ENCODE assay signal across 16 cellular contexts in genomic region chr7:113392841-113393540, GRCh38.
"Had no signal": no experiment of that assay in that cellular context is flagged by ENCODE, and none has a peak within 500 bp of the region (broad histone marks: within the 10 kb centered on the region; RNA-seq: fewer than 3 reads in every experiment).

No MANE protein-coding gene starts in this region.

- H3K4me1 Mint-ChIP-seq: activated CD4-positive, alpha-beta T cell treated with anti-CD3 and anti-CD28 coated beads for 36 hours; immature natural killer cell; neural crest cell; stimulated activated naive CD8-positive, alpha-beta T cell treated with anti-CD3 and anti-CD28 coated beads, Interleukin-15, amount 100 ng/mL, for 72 hours had no signal

- H3K36me3 Mint-ChIP-seq: activated CD4-positive, alpha-beta memory T cell treated with anti-CD3 and anti-CD28 coated beads for 36 hours; activated naive CD8-positive, alpha-beta T cell; immature natural killer cell had no signal

- H3K27me3 Mint-ChIP-seq: activated CD4-positive, alpha-beta memory T cell treated with anti-CD3 and anti-CD28 coated beads for 36 hours; stimulated activated naive CD8-positive, alpha-beta T cell treated with anti-CD3 and anti-CD28 coated beads, Interleukin-15, amount 100 ng/mL, for 72 hours had no signal

- H3K4me3 Mint-ChIP-seq: activated CD4-positive, alpha-beta memory T cell treated with anti-CD3 and anti-CD28 coated beads for 36 hours; activated CD4-positive, alpha-beta T cell treated with anti-CD3 and anti-CD28 coated beads for 36 hours; activated naive CD8-positive, alpha-beta T cell; immature natural killer cell; neural crest cell; stimulated activated naive CD8-positive, alpha-beta T cell treated with anti-CD3 and anti-CD28 coated beads, Interleukin-15, amount 100 ng/mL, for 72 hours had no signal

- H3K27ac Mint-ChIP-seq: activated CD4-positive, alpha-beta memory T cell treated with anti-CD3 and anti-CD28 coated beads for 36 hours; activated CD4-positive, alpha-beta T cell treated with anti-CD3 and anti-CD28 coated beads for 36 hours; activated naive CD8-positive, alpha-beta T cell; immature natural killer cell; stimulated activated naive CD8-positive, alpha-beta T cell treated with anti-CD3 and anti-CD28 coated beads, Interleukin-15, amount 100 ng/mL, for 72 hours had no signal

- ATAC-seq: activated CD4-positive, alpha-beta T cell treated with anti-CD3 and anti-CD28 coated beads for 36 hours; gastroesophageal sphincter; heart left ventricle; left ventricle myocardium superior; right cardiac atrium; stimulated activated naive CD8-positive, alpha-beta T cell treated with anti-CD3 and anti-CD28 coated beads, Interleukin-15, amount 100 ng/mL, for 72 hours had no signal

- DNase-seq: activated CD4-positive, alpha-beta memory T cell treated with anti-CD3 and anti-CD28 coated beads for 36 hours; activated CD4-positive, alpha-beta T cell treated with anti-CD3 and anti-CD28 coated beads for 36 hours; activated T-cell treated with anti-CD3 and anti-CD28 coated beads for 4 hours; cerebellar nuclear complex; cortex of kidney; heart left ventricle; immature natural killer cell; left ventricle myocardium superior; right cardiac atrium; small intestine; stimulated activated CD4-positive, alpha-beta T cell treated with anti-CD3 and anti-CD28 coated beads, Interleukin-15, amount 100 ng/mL, for 24 hours; stimulated activated CD4-positive, alpha-beta T cell treated with anti-CD3 and anti-CD28 coated beads, Interleukin-2, amount 100 ng/mL, for 48 hours; stimulated activated naive CD8-positive, alpha-beta T cell treated with anti-CD3 and anti-CD28 coated beads, Interleukin-15, amount 100 ng/mL, for 72 hours had no signal
